Comparison of ENCODE assay signal across 28 cellular contexts in the genomic region with DNA sequence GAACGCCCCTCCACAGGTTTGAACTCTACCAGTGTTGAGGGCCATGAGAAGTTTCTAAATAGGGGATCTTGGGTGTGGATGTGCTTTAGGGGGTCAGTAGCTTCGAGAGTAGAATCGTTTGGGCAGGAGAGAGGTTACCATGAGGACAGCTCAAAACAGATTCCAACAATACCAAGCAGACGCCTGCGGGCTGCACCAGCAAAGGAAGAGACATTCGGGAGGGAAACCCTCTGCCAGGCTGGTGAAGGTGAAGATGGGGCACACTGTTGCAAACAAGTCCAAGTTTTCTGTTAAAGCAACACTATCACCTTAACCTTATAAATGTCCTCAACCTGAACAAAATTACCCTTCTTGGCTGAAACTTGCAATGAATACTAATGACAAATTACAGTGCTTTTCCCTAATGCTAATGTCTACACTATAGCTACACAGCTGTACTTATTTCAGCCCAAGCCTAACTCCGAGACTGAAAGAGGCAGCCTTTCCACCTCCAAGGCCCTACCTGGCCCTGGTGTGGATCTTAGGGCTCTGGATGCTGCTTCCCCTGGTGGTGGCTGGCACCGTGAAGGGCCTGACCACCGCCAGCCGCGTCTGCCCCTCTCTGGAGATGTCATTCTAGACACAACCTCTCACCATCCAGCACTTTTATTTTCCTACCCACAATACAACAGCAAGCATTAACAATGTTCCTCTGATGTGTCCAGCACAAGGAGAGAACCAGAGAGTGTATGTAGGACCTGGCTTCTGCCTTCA.
DNase-seq lines count a peak whose midpoint lies in the region; ATAC-seq and TF ChIP-seq lines count a peak whose summit lies in the region.
"Had no signal": no experiment of that assay in that cellular context is flagged by ENCODE, and none has a peak within 500 bp of the region (broad histone marks: within the 10 kb centered on the region; RNA-seq: fewer than 3 reads in every experiment).

No MANE protein-coding gene starts in this region.

- no peak overlapping the region for H3K27ac ChIP-seq in coronary artery
- H3K27ac ChIP-seq: dorsolateral prefrontal cortex, KMS-11, lower lobe of right lung, parathyroid adenoma, SJSA1 had no signal

- H3K4me3 ChIP-seq in coronary artery, result no peak overlapping the region
- H3K4me3 ChIP-seq: dorsolateral prefrontal cortex, lower lobe of right lung, mucosa of descending colon, SJSA1 had no signal

- peak; percentile 2 for DNase-seq in T-helper 2 cell treated with Interferon-gamma antibody and Interleukin-4, amounts not matched to agents 5 μg/mL and 100 μg/mL, for 36 hours (ENCODE audit: low spot score)
- DNase-seq in T-helper 2 cell (no peak), 8988T (peak; percentile 6), coronary artery (ENCODE audit: low spot score) (peak; percentile 12), mucosa of gallbladder (ENCODE audit: low spot score) (peak; percentile 3), AG20443 (ENCODE audit: low spot score) (no peak)
- DNase-seq: CD4-positive, CD25-positive, alpha-beta regulatory T cell; central memory CD4-positive, alpha-beta T cell; glutamatergic neuron; lower lobe of right lung; MM.1S; NCI-H1417; NCI-H2081; NCI-H226; stimulated activated CD4-positive, alpha-beta T cell treated with anti-CD3 and anti-CD28 coated beads, Interleukin-12 subunit alpha, Interleukin-12 subunit beta, amount 100 ng/mL, for 4 hours; stimulated activated CD4-positive, alpha-beta T cell treated with anti-CD3 and anti-CD28 coated beads, Interleukin-4, amount 100 ng/mL, for 24 hours; T-helper 1 cell had no signal

- no peak overlapping the region for H3K4me3 Mint-ChIP-seq in T-helper 2 cell treated with Interferon-gamma antibody and Interleukin-4, amounts not matched to agents 5 μg/mL and 100 μg/mL, for 36 hours
- H3K4me3 Mint-ChIP-seq: CD4-positive, CD25-positive, alpha-beta regulatory T cell; nephron; stimulated activated effector memory CD8-positive, alpha-beta T cell treated with anti-CD3 and anti-CD28 coated beads, Interleukin-12 subunit alpha, Interleukin-12 subunit beta, amount 100 ng/mL, for 72 hours had no signal

- no peak overlapping the region for H3K27ac Mint-ChIP-seq in T-helper 2 cell treated with Interferon-gamma antibody and Interleukin-4, amounts not matched to agents 5 μg/mL and 100 μg/mL, for 36 hours
- H3K27ac Mint-ChIP-seq: CD4-positive, CD25-positive, alpha-beta regulatory T cell; nephron; stimulated activated effector memory CD8-positive, alpha-beta T cell treated with anti-CD3 and anti-CD28 coated beads, Interleukin-12 subunit alpha, Interleukin-12 subunit beta, amount 100 ng/mL, for 72 hours had no signal

- TF ChIP-seq CTCF in coronary artery (IDR thresholded peaks at IDR 0.05), result no peak

- H3K27me3 Mint-ChIP-seq in T-helper 2 cell treated with Interferon-gamma antibody and Interleukin-4, amounts not matched to agents 5 μg/mL and 100 μg/mL, for 36 hours (ENCODE audit: low read depth), result no peaks in the 10 kb centered on the region
- H3K27me3 Mint-ChIP-seq: CD4-positive, CD25-positive, alpha-beta regulatory T cell had no signal

- no peaks in the 10 kb centered on the region for H3K36me3 Mint-ChIP-seq in T-helper 2 cell treated with Interferon-gamma antibody and Interleukin-4, amounts not matched to agents 5 μg/mL and 100 μg/mL, for 36 hours (ENCODE audit: low read depth)
- H3K36me3 Mint-ChIP-seq: CD4-positive, CD25-positive, alpha-beta regulatory T cell; stimulated activated effector memory CD8-positive, alpha-beta T cell treated with anti-CD3 and anti-CD28 coated beads, Interleukin-12 subunit alpha, Interleukin-12 subunit beta, amount 100 ng/mL, for 72 hours had no signal

- ATAC-seq in HG02759 (IDR thresholded peaks at IDR 0.05; ENCODE audit: unreplicated experiment) (no peak), GM21515 (IDR thresholded peaks at IDR 0.05; ENCODE audit: unreplicated experiment) (no peak)
- ATAC-seq: activated CD4-positive, CD25-positive, alpha-beta regulatory T cell treated with anti-CD3 and anti-CD28 coated beads, Interleukin-2, amount 50 U/mL, for 24 hours; lower lobe of right lung; mucosa of descending colon; sciatic nerve had no signal

- no peaks in the 10 kb centered on the region for H3K4me1 Mint-ChIP-seq in T-helper 2 cell treated with Interferon-gamma antibody and Interleukin-4, amounts not matched to agents 5 μg/mL and 100 μg/mL, for 36 hours (ENCODE audit: low read depth)

- H3K9me3 Mint-ChIP-seq in T-helper 2 cell treated with Interferon-gamma antibody and Interleukin-4, amounts not matched to agents 5 μg/mL and 100 μg/mL, for 36 hours, result peaks cover 13% of the 10 kb centered on the region
- H3K9me3 Mint-ChIP-seq: nephron; stimulated activated effector memory CD8-positive, alpha-beta T cell treated with anti-CD3 and anti-CD28 coated beads, Interleukin-12 subunit alpha, Interleukin-12 subunit beta, amount 100 ng/mL, for 72 hours had no signal

Comparison
In these comparisons a context has a peak if more than half of its experiments do, and no peak if none do; other contexts are left out.
1. DNase-seq: peak in T-helper 2 cell treated with Interferon-gamma antibody and Interleukin-4, amounts not matched to agents 5 μg/mL and 100 μg/mL, for 36 hours (single experiment), 8988T (single experiment), coronary artery (single experiment) and mucosa of gallbladder (single experiment); none in T-helper 2 cell (0 of 5) and AG20443 (single experiment).